ENCODE assay signal across 1 cellular context in genomic region chr4:99078931-99079624, GRCh38.
TF ChIP-seq lines count a peak whose summit lies in the region.

No MANE protein-coding gene starts in this region.

TF ChIP-seq in SK-N-SH treated with all-trans-retinoic acid at 6 μM for 48 hours, 23 proteins besides CTCF, POLR2A, EP300 and RAD21 (continued from another document):
- no peak for TF ChIP-seq PATZ1 (CRISPR knock-in tag; IDR thresholded peaks at IDR 0.05; ENCODE audit: borderline replicate concordance)
- no peak for TF ChIP-seq CREB5 (CRISPR knock-in tag; IDR thresholded peaks at IDR 0.05; ENCODE audit: low read depth)
- no peak for TF ChIP-seq ARNTL (CRISPR knock-in tag; IDR thresholded peaks at IDR 0.05; ENCODE audit: borderline replicate concordance, low read depth)
- no peak for TF ChIP-seq ISL1 (CRISPR knock-in tag; IDR thresholded peaks at IDR 0.05)
- TF ChIP-seq ESRRG (CRISPR knock-in tag; IDR thresholded peaks at IDR 0.05), result no peak
- TF ChIP-seq CSRNP3 (CRISPR knock-in tag; IDR thresholded peaks at IDR 0.05), result no peak
- no peak for TF ChIP-seq OSR1 (CRISPR knock-in tag; IDR thresholded peaks at IDR 0.05)
- no peak for TF ChIP-seq GLIS3 (CRISPR knock-in tag; IDR thresholded peaks at IDR 0.05)
